ENCODE assay signal across 10 cellular contexts in genomic region chr18:9897787-9898291, GRCh38. TPM values are rescaled to one million over a fixed set of nuclear protein-coding genes. Genes with fewer than 3 reads are reported as not detected.
"Had no signal": no experiment of that assay in that cellular context is flagged by ENCODE, and none has a peak within 500 bp of the region (broad histone marks: within the 10 kb centered on the region; RNA-seq: fewer than 3 reads in every experiment).

No MANE protein-coding gene starts in this region.

RNA-seq across cellular contexts. Expression of gene TXNDC2, which starts 12.1 kb away (rescaled TPM):
- total RNA-seq: activated CD4-positive, alpha-beta T cell treated with anti-CD3 and anti-CD28 coated beads for 36 hours; activated CD4-positive, alpha-beta T cell treated with anti-CD3 and anti-CD28 coated beads, Interleukin-2, amount 10 ng/mL, durations not matched to agents 7 days and 5 days; activated CD8-positive, alpha-beta memory T cell treated with anti-CD3 and anti-CD28 coated beads, Interleukin-2, amount 10 ng/mL, durations not matched to agents 7 days and 5 days; activated CD8-positive, alpha-beta T cell treated with anti-CD3 and anti-CD28 coated beads, Interleukin-2, amount 10 ng/mL, durations not matched to agents 7 days and 5 days; activated naive CD8-positive, alpha-beta T cell treated with anti-CD3 and anti-CD28 coated beads, Interleukin-2, amount 10 ng/mL, durations not matched to agents 7 days and 5 days; ascending aorta; cardiac muscle cell; T-helper 1 cell treated with Interleukin-12 subunit alpha and Interleukin-12 subunit beta and Interleukin-4 antibody, amounts not matched to agents 30 ng/mL and 1 ng/mL, for 36 hours; T-helper 17 cell; T-helper 2 cell treated with Interferon-gamma antibody and Interleukin-4, amounts not matched to agents 100 ng/mL and 5 ng/mL, for 36 hours had no signal
- polyA plus RNA-seq: cardiac muscle cell had no signal
